In the genomic region with DNA sequence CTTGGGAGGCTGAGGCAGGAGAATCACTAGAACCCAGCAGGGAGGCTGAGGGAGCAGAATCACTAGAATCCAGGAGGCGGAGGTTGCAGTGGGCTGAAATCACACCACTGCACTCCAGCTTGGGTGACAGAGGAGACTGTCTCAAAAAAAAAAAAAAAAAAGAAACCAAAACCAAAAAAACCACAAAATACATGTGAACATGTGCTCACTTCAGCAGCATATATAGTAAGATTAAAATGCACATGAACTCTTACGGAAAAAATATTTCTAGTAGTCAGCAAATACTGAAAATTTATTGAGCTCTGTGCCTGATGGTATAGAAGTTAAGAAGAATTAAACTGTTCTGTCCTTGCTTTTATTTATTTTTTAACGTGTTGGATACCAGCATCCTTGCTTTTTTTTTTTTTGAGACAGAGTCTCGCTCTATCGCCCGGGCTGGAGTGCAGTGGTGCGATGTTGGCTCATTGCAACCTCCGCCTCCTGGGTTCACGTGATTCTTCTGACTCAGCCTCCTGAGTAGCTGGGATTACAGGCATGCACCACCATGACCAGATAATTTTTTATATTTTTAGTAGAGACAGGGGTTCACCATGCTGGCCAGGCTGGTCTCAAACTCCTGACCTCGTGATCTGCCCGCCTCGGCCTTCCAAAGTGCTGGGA, we compare ENCODE assay signal across 9 cellular contexts.
DNase-seq lines count a peak whose midpoint lies in the region; ATAC-seq lines count a peak whose summit lies in the region.
"Had no signal": no experiment of that assay in that cellular context is flagged by ENCODE, and none has a peak within 500 bp of the region (broad histone marks: within the 10 kb centered on the region; RNA-seq: fewer than 3 reads in every experiment).

No MANE protein-coding gene starts in this region.

- peak; percentile 72 for ATAC-seq in GM19328 (IDR thresholded peaks at IDR 0.05; ENCODE audit: unreplicated experiment)
- peak; percentile 67 for ATAC-seq in HG02981 (IDR thresholded peaks at IDR 0.05; ENCODE audit: unreplicated experiment)

- peak; percentile 52 to 62 for DNase-seq in activated CD4-positive, alpha-beta T cell treated with anti-CD3 and anti-CD28 coated beads, Interleukin-2, amount 50 U/mL, for 48 hours
- peak; percentile 39 to 69 for DNase-seq in stimulated activated CD4-positive, alpha-beta T cell treated with anti-CD3 and anti-CD28 coated beads, Interleukin-4, amount 100 ng/mL, for 4 hours
- no peak for DNase-seq in amniotic stem cell (lab: John Stamatoyannopoulos, UW)
- DNase-seq in GM03348 (ENCODE audit: low spot score), result no peak
- DNase-seq in AG20443 (ENCODE audit: low spot score), result no peak
- DNase-seq: MV-4-11, RPMI8226 had no signal

Comparison
In these comparisons a context has a peak if more than half of its experiments do, and no peak if none do; other contexts are left out.
1. DNase-seq: peak in activated CD4-positive, alpha-beta T cell treated with anti-CD3 and anti-CD28 coated beads, Interleukin-2, amount 50 U/mL, for 48 hours (2 of 2) and stimulated activated CD4-positive, alpha-beta T cell treated with anti-CD3 and anti-CD28 coated beads, Interleukin-4, amount 100 ng/mL, for 4 hours (2 of 2); none in amniotic stem cell (single experiment), GM03348 (single experiment) and AG20443 (single experiment).